ENCODE assay signal across 8 cellular contexts in genomic region chr14:77158175-77158908, GRCh38.
DNase-seq lines count a peak whose midpoint lies in the region; ATAC-seq lines count a peak whose summit lies in the region.

No MANE protein-coding gene starts in this region.

- peak overlapping the region; percentile 53 for H3K27ac ChIP-seq in caudate nucleus (ENCODE audit: low read depth, low read length)

- no peak for ATAC-seq in HG03521 (IDR thresholded peaks at IDR 0.05; ENCODE audit: unreplicated experiment)

- DNase-seq in C1 segment of cervical spinal cord (lab: John Stamatoyannopoulos, UW) (peak in 11 of 14 donors; percentile 22 to 85 (median 52)), NCI-H146 treated with DMSO at 0.1 percent for 48 hours (lab: John Stamatoyannopoulos, UW; ENCODE audit: unreplicated experiment) (peak; percentile 58), caudate nucleus (lab: John Stamatoyannopoulos, UW) (peak in 58 of 61 donors; percentile 31 to 95 (median 75)), medulla oblongata (ENCODE audit: extremely low spot score) (peak; percentile 85), activated T-cell treated with anti-CD3 and anti-CD28 coated beads for 4 hours (no peak)
- no peak for DNase-seq in activated T-cell treated with anti-CD3 and anti-CD28 coated beads, Interleukin-2, amount 50 U/mL, for 1 hour
- no peak for DNase-seq in activated naive CD4-positive, alpha-beta T cell treated with Interleukin-2 at 50 U/mL for 16 hours

Comparison
In these comparisons a context has a peak if more than half of its experiments do, and no peak if none do; other contexts are left out.
1. DNase-seq: peak in C1 segment of cervical spinal cord (11 of 14), NCI-H146 treated with DMSO at 0.1 percent for 48 hours (single experiment), caudate nucleus (58 of 61) and medulla oblongata (single experiment); none in activated T-cell treated with anti-CD3 and anti-CD28 coated beads, Interleukin-2, amount 50 U/mL, for 1 hour (single experiment), activated naive CD4-positive, alpha-beta T cell treated with Interleukin-2 at 50 U/mL for 16 hours (single experiment) and activated T-cell treated with anti-CD3 and anti-CD28 coated beads for 4 hours (single experiment).